In genomic region chr3:62051506-62051905, GRCh38 we compare ENCODE assay signal across 9 cellular contexts.
DNase-seq lines count a peak whose midpoint lies in the region; ATAC-seq and TF ChIP-seq lines count a peak whose summit lies in the region.
"Had no signal": no experiment of that assay in that cellular context is flagged by ENCODE, and none has a peak within 500 bp of the region (broad histone marks: within the 10 kb centered on the region; RNA-seq: fewer than 3 reads in every experiment).

No MANE protein-coding gene starts in this region.

- DNase-seq in DMS53 (lab: John Stamatoyannopoulos, UW) (peak; percentile 48), adrenal gland (peak in 4 of 7 donors; percentile 14 to 60 (median 24)), left kidney (ENCODE audit: low read depth, low spot score) (peak; percentile 51), activated gamma-delta T cell treated with Interleukin-2 at 50 U/mL for 16 hours (no peak), GDM1 (lab: John Stamatoyannopoulos, UW) (no peak)

- H3K4me3 ChIP-seq in adrenal gland = no peak overlapping the region
- H3K4me3 ChIP-seq: SJSA1 had no signal

- TF ChIP-seq CTCF in LNCAP (IDR thresholded peaks at IDR 0.05) (peak; percentile 84), adrenal gland (IDR thresholded peaks at IDR 0.05) (peak in 2 of 6 experiments; percentile 8 to 14)

- H3K27me3 ChIP-seq in adrenal gland = no peaks in the 10 kb centered on the region
- H3K27me3 ChIP-seq: SJSA1 had no signal

- H3K36me3 ChIP-seq in adrenal gland (replicated peaks in 1 of 2) = no peaks in the 10 kb centered on the region
- H3K36me3 ChIP-seq: SJSA1 had no signal

- 69 to 82% (median 74%) methylated on average over 3 of the region's 3 CpGs for WGBS in adrenal gland, 4 donors

- H3K9me3 ChIP-seq in adrenal gland (replicated peaks in 1 of 3) = no peaks in the 10 kb centered on the region
- H3K9me3 ChIP-seq: SJSA1 had no signal

- ATAC-seq in HG03196 (IDR thresholded peaks at IDR 0.05; ENCODE audit: unreplicated experiment) (no peak), HG02970 (IDR thresholded peaks at IDR 0.05; ENCODE audit: low FRiP score, unreplicated experiment) (no peak)

- intact Hi-C loops in adrenal gland (cut with DNase I) = no loop called here

- no peak overlapping the region for H3K27ac ChIP-seq in adrenal gland
- H3K27ac ChIP-seq: SJSA1 had no signal

- TF ChIP-seq POLR2A in adrenal gland (IDR thresholded peaks at IDR 0.05) = no peak

- H3K4me1 ChIP-seq in adrenal gland (replicated peaks in 1 of 2) = no peaks in the 10 kb centered on the region
- H3K4me1 ChIP-seq: SJSA1 had no signal

Comparison
In these comparisons a context has a peak if more than half of its experiments do, and no peak if none do; other contexts are left out.
1. DNase-seq: peak in DMS53 (single experiment), adrenal gland (4 of 7) and left kidney (single experiment); none in activated gamma-delta T cell treated with Interleukin-2 at 50 U/mL for 16 hours (single experiment) and GDM1 (single experiment).